ENCODE assay signal across 20 cellular contexts in the genomic region with DNA sequence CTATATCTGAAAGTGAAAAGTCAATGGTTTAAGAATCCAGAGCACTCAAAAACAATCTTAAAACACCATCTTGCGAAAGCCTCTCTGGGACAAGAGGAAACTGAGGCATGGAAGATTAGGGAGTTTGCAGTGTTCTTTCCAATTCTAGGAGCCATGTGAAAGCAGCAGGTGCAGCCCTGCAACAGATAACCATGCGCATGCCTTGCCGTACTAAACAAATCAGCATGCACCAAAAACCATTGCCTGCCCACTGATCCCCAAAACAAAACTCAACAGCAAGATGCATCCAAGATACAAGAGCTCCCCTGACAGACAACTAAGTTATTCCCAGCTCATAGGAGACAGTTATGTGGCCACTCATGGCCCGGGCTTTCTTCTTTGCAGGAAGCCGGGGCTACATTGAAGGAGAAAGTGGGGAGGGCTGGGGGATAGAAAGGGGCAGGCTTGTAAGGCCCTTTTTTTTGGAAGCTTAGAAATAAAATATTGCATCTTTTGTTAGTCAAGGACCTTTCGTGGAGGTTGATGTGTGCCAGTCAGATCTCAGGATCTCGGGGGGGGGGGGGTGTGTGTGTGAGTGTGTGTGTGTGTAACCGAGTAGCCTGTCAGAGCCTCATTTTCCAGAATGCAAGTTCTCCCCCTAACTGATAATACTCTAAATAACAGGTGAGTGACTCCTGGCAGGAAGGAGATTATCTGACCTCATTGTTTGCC.
"Had no signal": no experiment of that assay in that cellular context is flagged by ENCODE, and none has a peak within 500 bp of the region (broad histone marks: within the 10 kb centered on the region; RNA-seq: fewer than 3 reads in every experiment).

No MANE protein-coding gene starts in this region.

- H3K4me3 ChIP-seq: gastrocnemius medialis, left lung, spleen, upper lobe of right lung had no signal

- DNase-seq: activated CD4-positive, alpha-beta T cell treated with anti-CD3 and anti-CD28 coated beads, Interleukin-2, amount 50 U/mL, for 1 hour; activated CD4-positive, CD25-positive, alpha-beta regulatory T cell treated with anti-CD3 and anti-CD28 coated beads, Interleukin-2, amount 50 U/mL, for 72 hours; activated CD8-positive, alpha-beta memory T cell treated with anti-CD3 and anti-CD28 coated beads, Interleukin-2, amount 50 U/mL, for 4 hours; activated naive CD4-positive, alpha-beta T cell treated with anti-CD3 and anti-CD28 coated beads, Interleukin-2, amount 10 ng/mL, durations not matched to agents 7 days and 5 days; activated T-cell treated with anti-CD3 and anti-CD28 coated beads, Interleukin-2, amount 50 U/mL, for 4 hours; aorta; brain microvascular endothelial cell; central memory CD4-positive, alpha-beta T cell; gastrocnemius medialis; head of caudate nucleus; kidney; left lung; midbrain; nucleus accumbens; spleen; stimulated activated CD8-positive, alpha-beta memory T cell treated with anti-CD3 and anti-CD28 coated beads, Interleukin-4, amount 100 ng/mL, for 48 hours; stimulated activated naive CD4-positive, alpha-beta T cell; T1000; upper lobe of right lung had no signal

- H3K9me3 ChIP-seq: gastrocnemius medialis, left lung, upper lobe of right lung had no signal

- H3K27me3 ChIP-seq: brain microvascular endothelial cell had no signal

- FAIRE-seq: colon, kidney had no signal

- H3K36me3 ChIP-seq: brain microvascular endothelial cell, gastrocnemius medialis, left lung, spleen, upper lobe of right lung had no signal

- H3K27ac ChIP-seq: brain microvascular endothelial cell, gastrocnemius medialis, left lung, spleen, upper lobe of right lung had no signal

- H3K4me1 ChIP-seq: left lung, spleen, upper lobe of right lung had no signal

- ATAC-seq: activated T-cell treated with anti-CD3 and anti-CD28 coated beads, Interleukin-2, amount 50 U/mL, for 4 hours; gastrocnemius medialis; left lung; upper lobe of right lung had no signal
